In genomic region chr7:120160166-120160565, GRCh38 we compare ENCODE assay signal across 17 cellular contexts.
DNase-seq lines count a peak whose midpoint lies in the region; TF ChIP-seq lines count a peak whose summit lies in the region.
"Had no signal": no experiment of that assay in that cellular context is flagged by ENCODE, and none has a peak within 500 bp of the region (broad histone marks: within the 10 kb centered on the region; RNA-seq: fewer than 3 reads in every experiment).

No MANE protein-coding gene starts in this region.

- H3K4me1 Mint-ChIP-seq in endodermal cell = no peaks in the 10 kb centered on the region
- H3K4me1 Mint-ChIP-seq: B cell; CD4-positive, CD25-positive, alpha-beta regulatory T cell had no signal

- H3K9ac ChIP-seq in smooth muscle cell (ENCODE audit: low read depth) = no peak overlapping the region
- no peak overlapping the region for H3K9ac ChIP-seq in endodermal cell (ENCODE audit: extremely low read depth, low read length, poor library complexity, severe bottlenecking)
- H3K9ac ChIP-seq: BLaER1 had no signal

- peak overlapping the region; percentile 55 for H2AFZ ChIP-seq in smooth muscle cell (ENCODE audit: low read depth)

- no peaks in the 10 kb centered on the region for H3K27me3 ChIP-seq in smooth muscle cell (ENCODE audit: low read depth)
- H3K27me3 ChIP-seq in endodermal cell (ENCODE audit: control insufficient read depth, insufficient read depth, low read length, poor library complexity, severe bottlenecking) = no peaks in the 10 kb centered on the region
- H3K27me3 ChIP-seq: BLaER1 had no signal

- H3K4me3 ChIP-seq in fibroblast of villous mesenchyme (ENCODE audit: low read depth, low read length) (no peak overlapping the region), smooth muscle cell (no peak overlapping the region), endodermal cell (ENCODE audit: low read length) (no peak overlapping the region)
- H3K4me3 ChIP-seq: BLaER1 had no signal

- H3K27ac Mint-ChIP-seq in endodermal cell = no peak overlapping the region
- H3K27ac Mint-ChIP-seq: B cell; CD4-positive, CD25-positive, alpha-beta regulatory T cell; CD8-positive, alpha-beta T cell had no signal

- no peaks in the 10 kb centered on the region for H3K27me3 Mint-ChIP-seq in endodermal cell (ENCODE audit: insufficient read depth)
- H3K27me3 Mint-ChIP-seq: B cell; CD4-positive, CD25-positive, alpha-beta regulatory T cell had no signal

- no peaks in the 10 kb centered on the region for H4K20me1 ChIP-seq in smooth muscle cell (ENCODE audit: low read depth)
- H4K20me1 ChIP-seq: BLaER1 had no signal

- H3K9me3 ChIP-seq in smooth muscle cell (replicated peaks; ENCODE audit: low read depth) (no peaks in the 10 kb centered on the region), endodermal cell (ENCODE audit: control insufficient read depth, low read length) (no peaks in the 10 kb centered on the region)
- H3K9me3 ChIP-seq: BLaER1, Caco-2 had no signal

- no peaks in the 10 kb centered on the region for H3K79me2 ChIP-seq in smooth muscle cell (ENCODE audit: low read depth)

- H3K4me3 Mint-ChIP-seq in endodermal cell = no peak overlapping the region
- H3K4me3 Mint-ChIP-seq: B cell; CD4-positive, CD25-positive, alpha-beta regulatory T cell; CD8-positive, alpha-beta T cell had no signal

- WGBS in smooth muscle cell (ENCODE audit: low lambda C conversion rate) = 36% methylated on average over 2 of the region's 2 CpGs
- WGBS in endodermal cell (ENCODE audit: insufficient coverage in 1 of 2, insufficient read length in 1 of 2), 2 experiments = 97% methylated on average over 2 of the region's 2 CpGs; no CpG with 5 or more reads in 1 of the 2 experiments

- no peaks in the 10 kb centered on the region for H3F3A ChIP-seq in smooth muscle cell (ENCODE audit: low read depth)

- H3K4me1 ChIP-seq in smooth muscle cell (ENCODE audit: low read depth) (peaks cover 4% of the 10 kb centered on the region), endodermal cell (ENCODE audit: control insufficient read depth, insufficient read depth, low read length) (no peaks in the 10 kb centered on the region)
- H3K4me1 ChIP-seq: BLaER1, Caco-2 had no signal

- peak; percentile 4 for DNase-seq in M059J (ENCODE audit: low read depth)
- DNase-seq in fibroblast of villous mesenchyme (ENCODE audit: low read depth) = peak; percentile 51
- no peak for DNase-seq in smooth muscle cell (lab: John Stamatoyannopoulos, UW; ENCODE audit: unreplicated experiment)
- no peak for DNase-seq in T-helper 1 cell
- no peak for DNase-seq in NOMO-1 treated with dmso at 0.1 percent for 144 hours (lab: John Stamatoyannopoulos, UW; ENCODE audit: unreplicated experiment)
- no peak for DNase-seq in endodermal cell
- DNase-seq: Caco-2; CD4-positive, CD25-positive, alpha-beta regulatory T cell; CD8-positive, alpha-beta T cell; DMS153; DND-41; GOT3; H7; HCEC 1CT had no signal

- no peak overlapping the region for H3K27ac ChIP-seq in smooth muscle cell (ENCODE audit: low read depth)
- H3K27ac ChIP-seq in endodermal cell (ENCODE audit: low read depth, low read length) = no peak overlapping the region
- H3K27ac ChIP-seq: BLaER1, C4-2B had no signal

- no peaks in the 10 kb centered on the region for H3K36me3 Mint-ChIP-seq in endodermal cell (ENCODE audit: low read depth)
- H3K36me3 Mint-ChIP-seq: CD4-positive, CD25-positive, alpha-beta regulatory T cell; CD8-positive, alpha-beta T cell had no signal

- H3K9me3 Mint-ChIP-seq in endodermal cell = no peaks in the 10 kb centered on the region

- TF ChIP-seq CTCF in fibroblast of villous mesenchyme (IDR thresholded peaks at IDR 0.05; ENCODE audit: insufficient read depth, low read depth, low read length) = no peak
- no peak for TF ChIP-seq CTCF in smooth muscle cell (IDR thresholded peaks at IDR 0.05; ENCODE audit: borderline replicate concordance, insufficient read depth, poor library complexity, severe bottlenecking)
- TF ChIP-seq CTCF in endodermal cell (conservative IDR thresholded peaks at IDR 0.05) = no peak

- H3K4me2 ChIP-seq in smooth muscle cell = no peak overlapping the region
- H3K4me2 ChIP-seq: BLaER1 had no signal

- H3K36me3 ChIP-seq in smooth muscle cell (ENCODE audit: low read depth) = no peaks in the 10 kb centered on the region
- no peaks in the 10 kb centered on the region for H3K36me3 ChIP-seq in endodermal cell (ENCODE audit: control insufficient read depth, insufficient read depth, low read length)
- H3K36me3 ChIP-seq: BLaER1 had no signal

Comparison
In these comparisons a context has a peak if more than half of its experiments do, and no peak if none do; other contexts are left out.
1. DNase-seq: peak in M059J (single experiment) and fibroblast of villous mesenchyme (single experiment); none in smooth muscle cell (single experiment), T-helper 1 cell (0 of 5), NOMO-1 treated with dmso at 0.1 percent for 144 hours (single experiment) and endodermal cell (single experiment).